Comparison of ENCODE assay signal across 37 cellular contexts in genomic region chr3:122281891-122282290, GRCh38. TPM values are rescaled to one million over a fixed set of nuclear protein-coding genes. Genes with fewer than 3 reads are reported as not detected.
"Had no signal": no experiment of that assay in that cellular context is flagged by ENCODE, and none has a peak within 500 bp of the region (broad histone marks: within the 10 kb centered on the region; RNA-seq: fewer than 3 reads in every experiment).

No MANE protein-coding gene starts in this region.

- FAIRE-seq: astrocyte, TTC549 had no signal

- H3K27ac ChIP-seq: adrenal gland, body of pancreas, brain microvascular endothelial cell, breast epithelium, VCaP had no signal

- H3K27me3 ChIP-seq: adrenal gland, body of pancreas, brain microvascular endothelial cell, breast epithelium had no signal

- H3K9me3 ChIP-seq: adrenal gland, body of pancreas, breast epithelium had no signal

- H3K36me3 ChIP-seq: adrenal gland, brain microvascular endothelial cell, breast epithelium had no signal

- DNase-seq: activated B cell treated with CpG ODN at 0.5 μM for 24 hours; activated CD4-positive, alpha-beta memory T cell treated with anti-CD3 and anti-CD28 coated beads for 36 hours; activated CD4-positive, alpha-beta T cell treated with anti-CD3 and anti-CD28 coated beads for 4 hours; activated CD4-positive, alpha-beta T cell treated with anti-CD3 and anti-CD28 coated beads, Interleukin-2, amount 10 ng/mL, durations not matched to agents 24 days and 14 days; activated CD4-positive, alpha-beta T cell treated with anti-CD3 and anti-CD28 coated beads, Interleukin-2, amount 50 U/mL, for 1 hour; activated CD4-positive, alpha-beta T cell treated with anti-CD3 and anti-CD28 coated beads, Interleukin-2, amount 50 U/mL, for 4 hours; activated CD4-positive, CD25-positive, alpha-beta regulatory T cell treated with anti-CD3 and anti-CD28 coated beads, Interleukin-2, amount 50 U/mL, for 72 hours; activated CD8-positive, alpha-beta memory T cell treated with anti-CD3 and anti-CD28 coated beads, Interleukin-2, amount 50 U/mL, for 4 hours; activated CD8-positive, alpha-beta T cell treated with anti-CD3 and anti-CD28 coated beads for 36 hours; activated effector memory CD4-positive, alpha-beta T cell treated with anti-CD3 and anti-CD28 coated beads, Interleukin-2, amount 50 U/mL, for 16 hours; activated gamma-delta T cell treated with Interleukin-2 at 50 U/mL for 16 hours; activated naive CD4-positive, alpha-beta T cell; activated naive CD4-positive, alpha-beta T cell treated with anti-CD3 and anti-CD28 coated beads for 36 hours; activated naive CD4-positive, alpha-beta T cell treated with anti-CD3 and anti-CD28 coated beads, Interleukin-2, amount 50 U/mL, for 16 hours; activated naive CD8-positive, alpha-beta T cell treated with anti-CD3 and anti-CD28 coated beads for 36 hours; activated T-cell treated with anti-CD3 and anti-CD28 coated beads for 4 hours; activated T-cell treated with anti-CD3 and anti-CD28 coated beads, Interleukin-2, amount 50 U/mL, for 1 hour; activated T-cell treated with anti-CD3 and anti-CD28 coated beads, Interleukin-2, amount 50 U/mL, for 4 hours; activated T-cell treated with anti-CD3 and anti-CD28 coated beads, Interleukin-2, amount 50 U/mL, for 72 hours; adrenal gland; amniotic stem cell; aorta; body of pancreas; brain microvascular endothelial cell; central memory CD4-positive, alpha-beta T cell; SW 1271; T-helper 1 cell; T-helper 2 cell; T-helper 9 cell had no signal

- H3K4me1 ChIP-seq: adrenal gland, body of pancreas, breast epithelium had no signal

- H3K4me3 ChIP-seq: adrenal gland, body of pancreas, breast epithelium had no signal

RNA-seq across cellular contexts. Expression of gene CSTA, which starts 43.2 kb away (rescaled TPM):
- total RNA-seq: activated B cell treated with CpG ODN at 0.5 μM for 24 hours; activated CD4-positive, alpha-beta memory T cell treated with anti-CD3 and anti-CD28 coated beads for 36 hours; activated CD4-positive, alpha-beta T cell treated with anti-CD3 and anti-CD28 coated beads, Interleukin-2, amount 10 ng/mL, durations not matched to agents 24 days and 14 days; activated CD8-positive, alpha-beta memory T cell treated with anti-CD3 and anti-CD28 coated beads for 36 hours; activated CD8-positive, alpha-beta T cell treated with anti-CD3 and anti-CD28 coated beads for 36 hours; activated naive CD4-positive, alpha-beta T cell treated with anti-CD3 and anti-CD28 coated beads for 36 hours; activated naive CD4-positive, alpha-beta T cell treated with anti-CD3 and anti-CD28 coated beads, Interleukin-2, amount 50 U/mL, for 72 hours; activated naive CD8-positive, alpha-beta T cell treated with anti-CD3 and anti-CD28 coated beads for 36 hours; activated T-cell treated with anti-CD3 and anti-CD28 coated beads, Interleukin-2, amount 50 U/mL, for 4 hours; activated T-helper 1 cell treated with anti-CD3 and anti-CD28 coated beads, Interleukin-12 subunit alpha, Interleukin-12 subunit beta, Interleukin-2, Interleukin-4 antibody, amounts not matched to agents 30 ng/mL and 10 ng/mL and 1 ng/mL, durations not matched to agents 14 hours and 24 hours and 36 hours; activated T-helper 17 cell treated with anti-CD3 and anti-CD28 coated beads, Interleukin-2, amount 50 U/mL, for 72 hours had no signal
